ENCODE assay signal across 8 cellular contexts in genomic region chr3:128875556-128876120, GRCh38. TPM values are rescaled to one million over a fixed set of nuclear protein-coding genes. Genes with fewer than 3 reads are reported as not detected.
DNase-seq lines count a peak whose midpoint lies in the region; ATAC-seq and TF ChIP-seq lines count a peak whose summit lies in the region.

No MANE protein-coding gene starts in this region.

- no peak overlapping the region for H3K9ac ChIP-seq in neural cell (ENCODE audit: low read length)

- H3K9me2 ChIP-seq in neural cell (ENCODE audit: insufficient read depth, low read length), result no peaks in the 10 kb centered on the region

- peaks cover 21% of the 10 kb centered on the region for H3K79me2 ChIP-seq in neural cell (replicated peaks; ENCODE audit: insufficient read depth, low read length)

- TF ChIP-seq EP300 in neural cell (conservative IDR thresholded peaks at IDR 0.05; ENCODE audit: poor library complexity, severe bottlenecking), result no peak
- TF ChIP-seq EP300 in upper lobe of left lung (IDR thresholded peaks at IDR 0.05), result no peak

- ATAC-seq in upper lobe of left lung (ENCODE audit: low FRiP score in 2 of 2) (no peak), HG03196 (IDR thresholded peaks at IDR 0.05; ENCODE audit: unreplicated experiment) (no peak), HG03095 (IDR thresholded peaks at IDR 0.05; ENCODE audit: unreplicated experiment) (no peak)

- H3K4me3 ChIP-seq in coronary artery, result no peak overlapping the region
- H3K4me3 ChIP-seq in neural cell (ENCODE audit: low read length), result no peak overlapping the region
- H3K4me3 ChIP-seq in upper lobe of left lung, result no peak overlapping the region

- H3K27ac ChIP-seq in coronary artery, result no peak overlapping the region
- H3K27ac ChIP-seq in neural cell (ENCODE audit: low read length), result no peak overlapping the region
- H3K27ac ChIP-seq in upper lobe of left lung, result no peak overlapping the region

- 46 to 53% methylated on average over 12 of the region's 12 CpGs for WGBS in upper lobe of left lung, 2 donors

- TF ChIP-seq RAD21 in neural cell (conservative IDR thresholded peaks at IDR 0.05), result no peak

- H3F3A ChIP-seq in neural cell (ENCODE audit: insufficient read depth, low read length, poor library complexity, severe bottlenecking), result no peaks in the 10 kb centered on the region

- peaks cover 17 to 26% (median 22%) of the 10 kb centered on the region in 4 donors for H3K4me1 ChIP-seq in upper lobe of left lung

- H3K27me3 ChIP-seq in neural cell (ENCODE audit: insufficient read depth, low read depth, low read length), result no peaks in the 10 kb centered on the region
- H3K27me3 ChIP-seq in upper lobe of left lung, result no peaks in the 10 kb centered on the region

- DNase-seq in Daoy (ENCODE audit: low read depth), result peak; percentile 27
- peak; percentile 23 for DNase-seq in LHCN-M2 (ENCODE audit: low read depth)
- peak; percentile 52 for DNase-seq in activated CD4-positive, alpha-beta T cell treated with anti-CD3 and anti-CD28 coated beads for 1 hour
- DNase-seq in coronary artery (ENCODE audit: low spot score), result no peak
- DNase-seq in upper lobe of left lung, result peak in 1 of 2 donors; percentile 48

- no peak for TF ChIP-seq POLR2A in upper lobe of left lung (IDR thresholded peaks at IDR 0.05)

- no peak overlapping the region for H3K4me2 ChIP-seq in neural cell (ENCODE audit: low read length)

- TF ChIP-seq CTCF in coronary artery (IDR thresholded peaks at IDR 0.05) (peak; percentile 25), neural cell (IDR thresholded peaks at IDR 0.05; ENCODE audit: poor library complexity, severe bottlenecking) (peak; percentile 31), upper lobe of left lung (IDR thresholded peaks at IDR 0.05) (peak in 4 of 6 experiments; percentile 20 to 34 (median 30))

- no peaks in the 10 kb centered on the region for H4K20me1 ChIP-seq in neural cell (ENCODE audit: insufficient read depth)

- no peak overlapping the region for H2AFZ ChIP-seq in neural cell (ENCODE audit: low read depth, low read length)

- H3K36me3 ChIP-seq in neural cell (ENCODE audit: insufficient read depth, low read length) (no peaks in the 10 kb centered on the region), upper lobe of left lung (no peaks in the 10 kb centered on the region)

- H3K9me3 ChIP-seq in neural cell (ENCODE audit: low read length), result no peaks in the 10 kb centered on the region
- no peaks in the 10 kb centered on the region for H3K9me3 ChIP-seq in upper lobe of left lung

TF ChIP-seq in neural cell, 6 proteins besides CTCF, POLR2A, EP300 and RAD21:
- TF ChIP-seq REST (IDR thresholded peaks at IDR 0.05; ENCODE audit: borderline replicate concordance), result no peak
- no peak for TF ChIP-seq TAF1 (IDR thresholded peaks at IDR 0.05; ENCODE audit: low read depth)
- TF ChIP-seq MXI1 (conservative IDR thresholded peaks at IDR 0.05; ENCODE audit: poor library complexity, severe bottlenecking), result no peak
- TF ChIP-seq SMC3 (conservative IDR thresholded peaks at IDR 0.05; ENCODE audit: poor library complexity), result no peak
- TF ChIP-seq POLR2AphosphoS5 (IDR thresholded peaks at IDR 0.05), result no peak
- no peak for TF ChIP-seq EZH2 (IDR thresholded peaks at IDR 0.05; ENCODE audit: borderline replicate concordance, insufficient read depth, low read length, poor library complexity, severe bottlenecking)
TF ChIP-seq in neural cell: peak in this region for 0.

RNA-seq across cellular contexts. Expression of gene ACAD9, which starts 3.8 kb away (rescaled TPM):
- 28.1 and 34.7 TPM in 2 replicates for total RNA-seq in Daoy (2014; rRNA removed; shearing (Covaris generic))
- 50.1 and 51.6 TPM in 2 replicates for total RNA-seq in LHCN-M2 (2014; rRNA removed)
- polyA plus RNA-seq in LHCN-M2 (2012), result 32.9 TPM
- polyA plus RNA-seq in neural cell, result 33.5 and 48.9 TPM in 2 replicates
- 39.2 and 58.0 TPM in 2 replicates for polyA minus RNA-seq in neural cell
- 10 to 100 TPM; 32.5 to 80.7 (median 44.0) TPM for total RNA-seq in upper lobe of left lung
